1 cellular context compared by ENCODE assay signal in the genomic region with DNA sequence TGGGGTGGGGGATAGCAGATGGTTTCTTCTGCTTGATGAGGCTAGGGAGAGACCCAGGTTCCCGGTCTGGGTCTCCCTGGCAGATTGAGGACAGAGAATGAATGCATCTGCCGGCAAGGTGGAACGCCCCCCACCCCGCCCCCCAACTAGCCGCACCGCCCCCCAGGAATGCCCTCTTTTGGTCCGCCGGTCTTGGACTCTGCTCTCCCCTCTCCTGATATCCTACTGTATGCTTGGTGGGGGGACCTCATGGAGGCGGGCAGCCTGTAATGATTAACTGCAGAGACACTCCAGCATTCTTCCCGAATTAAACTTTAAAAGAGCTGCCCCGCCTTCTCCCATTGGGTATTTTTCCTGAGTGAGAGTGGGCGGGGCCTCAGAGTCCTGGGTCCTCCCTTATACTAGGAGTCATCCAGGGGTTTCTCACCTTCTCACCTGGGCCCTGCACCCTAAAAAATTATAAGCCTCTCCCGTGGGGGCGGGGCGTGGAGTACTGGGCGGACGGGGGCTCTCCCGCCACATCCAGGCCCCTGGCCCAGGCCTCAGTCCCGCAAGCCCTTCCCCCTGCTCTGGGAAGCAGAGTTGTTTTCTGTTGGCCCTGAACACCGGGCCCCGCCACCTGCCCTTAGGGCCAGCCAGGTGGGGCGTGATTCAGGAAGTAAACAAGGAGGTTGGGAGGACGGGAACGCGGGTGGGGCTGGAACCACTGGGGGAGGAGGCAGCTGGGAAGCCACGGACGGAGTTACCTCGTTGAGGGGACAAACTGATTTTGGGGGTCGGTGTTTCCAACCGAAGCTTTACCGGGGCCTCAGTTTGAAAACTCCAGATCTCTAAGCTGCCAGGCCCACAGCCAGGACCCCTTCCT.
A peak's percentile ranks its signal among the peaks of the same experiment; 100 is the strongest.
TF ChIP-seq lines count a peak whose summit lies in the region.

No MANE protein-coding gene starts in this region.

TF ChIP-seq in WTC11, 78 proteins besides CTCF, POLR2A, EP300 and RAD21 (continued from another document):
- TF ChIP-seq, protein P1, sequence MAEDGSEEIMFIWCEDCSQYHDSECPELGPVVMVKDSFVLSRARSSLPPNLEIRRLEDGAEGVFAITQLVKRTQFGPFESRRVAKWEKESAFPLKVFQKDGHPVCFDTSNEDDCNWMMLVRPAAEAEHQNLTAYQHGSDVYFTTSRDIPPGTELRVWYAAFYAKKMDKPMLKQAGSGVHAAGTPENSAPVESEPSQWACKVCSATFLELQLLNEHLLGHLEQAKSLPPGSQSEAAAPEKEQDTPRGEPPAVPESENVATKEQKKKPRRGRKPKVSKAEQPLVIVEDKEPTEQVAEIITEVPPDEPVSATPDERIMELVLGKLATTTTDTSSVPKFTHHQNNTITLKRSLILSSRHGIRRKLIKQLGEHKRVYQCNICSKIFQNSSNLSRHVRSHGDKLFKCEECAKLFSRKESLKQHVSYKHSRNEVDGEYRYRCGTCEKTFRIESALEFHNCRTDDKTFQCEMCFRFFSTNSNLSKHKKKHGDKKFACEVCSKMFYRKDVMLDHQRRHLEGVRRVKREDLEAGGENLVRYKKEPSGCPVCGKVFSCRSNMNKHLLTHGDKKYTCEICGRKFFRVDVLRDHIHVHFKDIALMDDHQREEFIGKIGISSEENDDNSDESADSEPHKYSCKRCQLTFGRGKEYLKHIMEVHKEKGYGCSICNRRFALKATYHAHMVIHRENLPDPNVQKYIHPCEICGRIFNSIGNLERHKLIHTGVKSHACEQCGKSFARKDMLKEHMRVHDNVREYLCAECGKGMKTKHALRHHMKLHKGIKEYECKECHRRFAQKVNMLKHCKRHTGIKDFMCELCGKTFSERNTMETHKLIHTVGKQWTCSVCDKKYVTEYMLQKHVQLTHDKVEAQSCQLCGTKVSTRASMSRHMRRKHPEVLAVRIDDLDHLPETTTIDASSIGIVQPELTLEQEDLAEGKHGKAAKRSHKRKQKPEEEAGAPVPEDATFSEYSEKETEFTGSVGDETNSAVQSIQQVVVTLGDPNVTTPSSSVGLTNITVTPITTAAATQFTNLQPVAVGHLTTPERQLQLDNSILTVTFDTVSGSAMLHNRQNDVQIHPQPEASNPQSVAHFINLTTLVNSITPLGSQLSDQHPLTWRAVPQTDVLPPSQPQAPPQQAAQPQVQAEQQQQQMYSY (CRISPR knock-in tag; IDR thresholded peaks at IDR 0.05): peak; percentile 61
- TF ChIP-seq HMGA2 (CRISPR knock-in tag; IDR thresholded peaks at IDR 0.05) (no peak), GTF2I (CRISPR knock-in tag; conservative IDR thresholded peaks at IDR 0.05) (no peak), KAT7 (CRISPR knock-in tag; IDR thresholded peaks at IDR 0.05; ENCODE audit: borderline replicate concordance) (no peak), ELF4 (CRISPR knock-in tag; IDR thresholded peaks at IDR 0.05; ENCODE audit: low read depth) (no peak), TCF7 (CRISPR knock-in tag; IDR thresholded peaks at IDR 0.05; ENCODE audit: low read depth) (no peak), ZBTB21 (CRISPR knock-in tag; IDR thresholded peaks at IDR 0.05; ENCODE audit: borderline replicate concordance) (no peak), GRHL2 (CRISPR knock-in tag; IDR thresholded peaks at IDR 0.05; ENCODE audit: insufficient replicate concordance, severe bottlenecking) (no peak), FOXK1 (CRISPR knock-in tag; IDR thresholded peaks at IDR 0.05) (peak; percentile 99), NFE2L1 (CRISPR knock-in tag; IDR thresholded peaks at IDR 0.05) (no peak), SMAD4 (CRISPR knock-in tag; IDR thresholded peaks at IDR 0.05) (no peak), RORB (CRISPR knock-in tag; IDR thresholded peaks at IDR 0.05) (no peak)
- TF ChIP-seq, protein P2, sequence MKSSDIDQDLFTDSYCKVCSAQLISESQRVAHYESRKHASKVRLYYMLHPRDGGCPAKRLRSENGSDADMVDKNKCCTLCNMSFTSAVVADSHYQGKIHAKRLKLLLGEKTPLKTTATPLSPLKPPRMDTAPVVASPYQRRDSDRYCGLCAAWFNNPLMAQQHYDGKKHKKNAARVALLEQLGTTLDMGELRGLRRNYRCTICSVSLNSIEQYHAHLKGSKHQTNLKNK (CRISPR knock-in tag; IDR thresholded peaks at IDR 0.05): no peak
- TF ChIP-seq, protein P3, sequence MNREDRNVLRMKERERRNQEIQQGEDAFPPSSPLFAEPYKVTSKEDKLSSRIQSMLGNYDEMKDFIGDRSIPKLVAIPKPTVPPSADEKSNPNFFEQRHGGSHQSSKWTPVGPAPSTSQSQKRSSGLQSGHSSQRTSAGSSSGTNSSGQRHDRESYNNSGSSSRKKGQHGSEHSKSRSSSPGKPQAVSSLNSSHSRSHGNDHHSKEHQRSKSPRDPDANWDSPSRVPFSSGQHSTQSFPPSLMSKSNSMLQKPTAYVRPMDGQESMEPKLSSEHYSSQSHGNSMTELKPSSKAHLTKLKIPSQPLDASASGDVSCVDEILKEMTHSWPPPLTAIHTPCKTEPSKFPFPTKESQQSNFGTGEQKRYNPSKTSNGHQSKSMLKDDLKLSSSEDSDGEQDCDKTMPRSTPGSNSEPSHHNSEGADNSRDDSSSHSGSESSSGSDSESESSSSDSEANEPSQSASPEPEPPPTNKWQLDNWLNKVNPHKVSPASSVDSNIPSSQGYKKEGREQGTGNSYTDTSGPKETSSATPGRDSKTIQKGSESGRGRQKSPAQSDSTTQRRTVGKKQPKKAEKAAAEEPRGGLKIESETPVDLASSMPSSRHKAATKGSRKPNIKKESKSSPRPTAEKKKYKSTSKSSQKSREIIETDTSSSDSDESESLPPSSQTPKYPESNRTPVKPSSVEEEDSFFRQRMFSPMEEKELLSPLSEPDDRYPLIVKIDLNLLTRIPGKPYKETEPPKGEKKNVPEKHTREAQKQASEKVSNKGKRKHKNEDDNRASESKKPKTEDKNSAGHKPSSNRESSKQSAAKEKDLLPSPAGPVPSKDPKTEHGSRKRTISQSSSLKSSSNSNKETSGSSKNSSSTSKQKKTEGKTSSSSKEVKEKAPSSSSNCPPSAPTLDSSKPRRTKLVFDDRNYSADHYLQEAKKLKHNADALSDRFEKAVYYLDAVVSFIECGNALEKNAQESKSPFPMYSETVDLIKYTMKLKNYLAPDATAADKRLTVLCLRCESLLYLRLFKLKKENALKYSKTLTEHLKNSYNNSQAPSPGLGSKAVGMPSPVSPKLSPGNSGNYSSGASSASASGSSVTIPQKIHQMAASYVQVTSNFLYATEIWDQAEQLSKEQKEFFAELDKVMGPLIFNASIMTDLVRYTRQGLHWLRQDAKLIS (CRISPR knock-in tag; IDR thresholded peaks at IDR 0.05; ENCODE audit: borderline replicate concordance): 0 out of 2 replicates have a peak, but pooled peaks have one; percentile 47
- TF ChIP-seq, protein P4, sequence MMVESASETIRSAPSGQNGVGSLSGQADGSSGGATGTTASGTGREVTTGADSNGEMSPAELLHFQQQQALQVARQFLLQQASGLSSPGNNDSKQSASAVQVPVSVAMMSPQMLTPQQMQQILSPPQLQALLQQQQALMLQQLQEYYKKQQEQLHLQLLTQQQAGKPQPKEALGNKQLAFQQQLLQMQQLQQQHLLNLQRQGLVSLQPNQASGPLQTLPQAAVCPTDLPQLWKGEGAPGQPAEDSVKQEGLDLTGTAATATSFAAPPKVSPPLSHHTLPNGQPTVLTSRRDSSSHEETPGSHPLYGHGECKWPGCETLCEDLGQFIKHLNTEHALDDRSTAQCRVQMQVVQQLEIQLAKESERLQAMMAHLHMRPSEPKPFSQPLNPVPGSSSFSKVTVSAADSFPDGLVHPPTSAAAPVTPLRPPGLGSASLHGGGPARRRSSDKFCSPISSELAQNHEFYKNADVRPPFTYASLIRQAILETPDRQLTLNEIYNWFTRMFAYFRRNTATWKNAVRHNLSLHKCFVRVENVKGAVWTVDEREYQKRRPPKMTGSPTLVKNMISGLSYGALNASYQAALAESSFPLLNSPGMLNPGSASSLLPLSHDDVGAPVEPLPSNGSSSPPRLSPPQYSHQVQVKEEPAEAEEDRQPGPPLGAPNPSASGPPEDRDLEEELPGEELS (CRISPR knock-in tag; IDR thresholded peaks at IDR 0.05): peak; percentile 71
- TF ChIP-seq, protein P5, sequence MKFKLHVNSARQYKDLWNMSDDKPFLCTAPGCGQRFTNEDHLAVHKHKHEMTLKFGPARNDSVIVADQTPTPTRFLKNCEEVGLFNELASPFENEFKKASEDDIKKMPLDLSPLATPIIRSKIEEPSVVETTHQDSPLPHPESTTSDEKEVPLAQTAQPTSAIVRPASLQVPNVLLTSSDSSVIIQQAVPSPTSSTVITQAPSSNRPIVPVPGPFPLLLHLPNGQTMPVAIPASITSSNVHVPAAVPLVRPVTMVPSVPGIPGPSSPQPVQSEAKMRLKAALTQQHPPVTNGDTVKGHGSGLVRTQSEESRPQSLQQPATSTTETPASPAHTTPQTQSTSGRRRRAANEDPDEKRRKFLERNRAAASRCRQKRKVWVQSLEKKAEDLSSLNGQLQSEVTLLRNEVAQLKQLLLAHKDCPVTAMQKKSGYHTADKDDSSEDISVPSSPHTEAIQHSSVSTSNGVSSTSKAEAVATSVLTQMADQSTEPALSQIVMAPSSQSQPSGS (CRISPR knock-in tag; IDR thresholded peaks at IDR 0.05; ENCODE audit: borderline replicate concordance, low read depth): no peak
- TF ChIP-seq, protein P6, sequence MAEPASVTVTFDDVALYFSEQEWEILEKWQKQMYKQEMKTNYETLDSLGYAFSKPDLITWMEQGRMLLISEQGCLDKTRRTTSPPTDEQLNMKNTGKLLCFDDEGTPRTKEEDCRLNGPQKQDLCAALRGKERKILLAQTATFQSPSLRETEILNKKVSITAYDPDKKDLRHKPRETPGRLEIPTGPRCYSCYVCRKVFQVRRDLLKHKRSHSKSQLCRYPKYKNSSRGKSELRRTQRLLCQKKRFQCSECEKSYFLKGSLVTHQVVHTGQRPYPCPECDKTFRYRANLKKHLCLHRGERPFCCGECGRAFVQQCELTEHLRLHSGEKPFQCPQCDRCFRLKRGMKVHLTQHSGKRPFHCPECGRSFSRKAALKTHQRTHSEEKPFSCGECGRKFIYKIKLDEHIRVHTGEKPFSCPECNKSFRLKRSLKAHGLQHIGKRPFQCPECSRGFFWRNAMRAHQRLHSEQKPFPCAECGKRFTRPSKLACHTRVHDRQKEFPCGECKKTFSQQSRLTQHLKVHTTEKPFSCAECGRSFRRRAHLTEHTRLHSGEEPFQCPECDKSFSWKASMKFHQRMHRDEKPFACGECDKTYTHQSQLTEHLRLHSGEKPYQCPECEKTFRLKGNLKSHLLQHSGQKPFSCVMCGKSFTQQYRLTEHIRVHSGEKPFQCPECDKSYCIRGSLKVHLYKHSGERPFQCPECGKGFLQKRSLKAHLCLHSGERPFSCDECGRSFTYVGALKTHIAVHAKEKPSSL (CRISPR knock-in tag; conservative IDR thresholded peaks at IDR 0.05): no peak
- TF ChIP-seq, protein P7, sequence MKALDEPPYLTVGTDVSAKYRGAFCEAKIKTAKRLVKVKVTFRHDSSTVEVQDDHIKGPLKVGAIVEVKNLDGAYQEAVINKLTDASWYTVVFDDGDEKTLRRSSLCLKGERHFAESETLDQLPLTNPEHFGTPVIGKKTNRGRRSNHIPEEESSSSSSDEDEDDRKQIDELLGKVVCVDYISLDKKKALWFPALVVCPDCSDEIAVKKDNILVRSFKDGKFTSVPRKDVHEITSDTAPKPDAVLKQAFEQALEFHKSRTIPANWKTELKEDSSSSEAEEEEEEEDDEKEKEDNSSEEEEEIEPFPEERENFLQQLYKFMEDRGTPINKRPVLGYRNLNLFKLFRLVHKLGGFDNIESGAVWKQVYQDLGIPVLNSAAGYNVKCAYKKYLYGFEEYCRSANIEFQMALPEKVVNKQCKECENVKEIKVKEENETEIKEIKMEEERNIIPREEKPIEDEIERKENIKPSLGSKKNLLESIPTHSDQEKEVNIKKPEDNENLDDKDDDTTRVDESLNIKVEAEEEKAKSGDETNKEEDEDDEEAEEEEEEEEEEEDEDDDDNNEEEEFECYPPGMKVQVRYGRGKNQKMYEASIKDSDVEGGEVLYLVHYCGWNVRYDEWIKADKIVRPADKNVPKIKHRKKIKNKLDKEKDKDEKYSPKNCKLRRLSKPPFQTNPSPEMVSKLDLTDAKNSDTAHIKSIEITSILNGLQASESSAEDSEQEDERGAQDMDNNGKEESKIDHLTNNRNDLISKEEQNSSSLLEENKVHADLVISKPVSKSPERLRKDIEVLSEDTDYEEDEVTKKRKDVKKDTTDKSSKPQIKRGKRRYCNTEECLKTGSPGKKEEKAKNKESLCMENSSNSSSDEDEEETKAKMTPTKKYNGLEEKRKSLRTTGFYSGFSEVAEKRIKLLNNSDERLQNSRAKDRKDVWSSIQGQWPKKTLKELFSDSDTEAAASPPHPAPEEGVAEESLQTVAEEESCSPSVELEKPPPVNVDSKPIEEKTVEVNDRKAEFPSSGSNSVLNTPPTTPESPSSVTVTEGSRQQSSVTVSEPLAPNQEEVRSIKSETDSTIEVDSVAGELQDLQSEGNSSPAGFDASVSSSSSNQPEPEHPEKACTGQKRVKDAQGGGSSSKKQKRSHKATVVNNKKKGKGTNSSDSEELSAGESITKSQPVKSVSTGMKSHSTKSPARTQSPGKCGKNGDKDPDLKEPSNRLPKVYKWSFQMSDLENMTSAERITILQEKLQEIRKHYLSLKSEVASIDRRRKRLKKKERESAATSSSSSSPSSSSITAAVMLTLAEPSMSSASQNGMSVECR (CRISPR knock-in tag; IDR thresholded peaks at IDR 0.05; ENCODE audit: borderline replicate concordance): no peak; the same call in 1 of the 2 replicates
- TF ChIP-seq, protein P8, sequence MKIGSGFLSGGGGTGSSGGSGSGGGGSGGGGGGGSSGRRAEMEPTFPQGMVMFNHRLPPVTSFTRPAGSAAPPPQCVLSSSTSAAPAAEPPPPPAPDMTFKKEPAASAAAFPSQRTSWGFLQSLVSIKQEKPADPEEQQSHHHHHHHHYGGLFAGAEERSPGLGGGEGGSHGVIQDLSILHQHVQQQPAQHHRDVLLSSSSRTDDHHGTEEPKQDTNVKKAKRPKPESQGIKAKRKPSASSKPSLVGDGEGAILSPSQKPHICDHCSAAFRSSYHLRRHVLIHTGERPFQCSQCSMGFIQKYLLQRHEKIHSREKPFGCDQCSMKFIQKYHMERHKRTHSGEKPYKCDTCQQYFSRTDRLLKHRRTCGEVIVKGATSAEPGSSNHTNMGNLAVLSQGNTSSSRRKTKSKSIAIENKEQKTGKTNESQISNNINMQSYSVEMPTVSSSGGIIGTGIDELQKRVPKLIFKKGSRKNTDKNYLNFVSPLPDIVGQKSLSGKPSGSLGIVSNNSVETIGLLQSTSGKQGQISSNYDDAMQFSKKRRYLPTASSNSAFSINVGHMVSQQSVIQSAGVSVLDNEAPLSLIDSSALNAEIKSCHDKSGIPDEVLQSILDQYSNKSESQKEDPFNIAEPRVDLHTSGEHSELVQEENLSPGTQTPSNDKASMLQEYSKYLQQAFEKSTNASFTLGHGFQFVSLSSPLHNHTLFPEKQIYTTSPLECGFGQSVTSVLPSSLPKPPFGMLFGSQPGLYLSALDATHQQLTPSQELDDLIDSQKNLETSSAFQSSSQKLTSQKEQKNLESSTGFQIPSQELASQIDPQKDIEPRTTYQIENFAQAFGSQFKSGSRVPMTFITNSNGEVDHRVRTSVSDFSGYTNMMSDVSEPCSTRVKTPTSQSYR (CRISPR knock-in tag; IDR thresholded peaks at IDR 0.05): no peak
TF ChIP-seq in WTC11: peak in this region for 9.
